In genomic region chr11:46695345-46696211, GRCh38 we compare ENCODE assay signal across 15 cellular contexts. TPM values are rescaled to one million over a fixed set of nuclear protein-coding genes. Genes with fewer than 3 reads are reported as not detected.
DNase-seq lines count a peak whose midpoint lies in the region; ATAC-seq and TF ChIP-seq lines count a peak whose summit lies in the region.
"Had no signal": no experiment of that assay in that cellular context is flagged by ENCODE, and none has a peak within 500 bp of the region (broad histone marks: within the 10 kb centered on the region; RNA-seq: fewer than 3 reads in every experiment).

No MANE protein-coding gene starts in this region.

- H3K79me2 ChIP-seq in GM23248 (ENCODE audit: insufficient read depth) = peaks cover 81% of the 10 kb centered on the region

- H3K36me3 ChIP-seq in GM23248 (ENCODE audit: low read depth) (peaks cover 11% of the 10 kb centered on the region; the same call in 1 of the 2 replicates), gastroesophageal sphincter (peaks cover 0 to 65% of the 10 kb centered on the region in 2 donors), spleen (peaks cover 12 to 69% (median 60%) of the 10 kb centered on the region in 6 donors)

- peak overlapping the region; percentile 57 for H3K27ac Mint-ChIP-seq in activated CD8-positive, alpha-beta T cell treated with anti-CD3 and anti-CD28 coated beads, Interleukin-2, amount 10 ng/mL, durations not matched to agents 7 days and 5 days
- no peak overlapping the region for H3K27ac Mint-ChIP-seq in stimulated activated naive B cell treated with anti-CD40 and anti-IgM and Interleukin-4, amounts not matched to agents 10 μg/mL and 1 μg/mL and 100 μg/mL, for 72 hours
- H3K27ac Mint-ChIP-seq: activated naive CD8-positive, alpha-beta T cell treated with anti-CD3 and anti-CD28 coated beads for 36 hours; T-helper 2 cell treated with Interferon-gamma antibody and Interleukin-4, amounts not matched to agents 5 μg/mL and 100 μg/mL, for 36 hours had no signal

- H3K9me3 ChIP-seq in GM23248 (ENCODE audit: low read depth) = no peaks in the 10 kb centered on the region
- H3K9me3 ChIP-seq in gastroesophageal sphincter = no peaks in the 10 kb centered on the region
- H3K9me3 ChIP-seq in spleen = no peaks in the 10 kb centered on the region

- POLR2A ChIA-PET in activated CD8-positive, alpha-beta T cell treated with anti-CD3 and anti-CD28 coated beads, Interleukin-2, amount 10 ng/mL, durations not matched to agents 7 days and 5 days (lab: Charles Lee) = interaction anchor here (1.2 kb wide), 1 partner anchor 25 kb away, joined by 6 read pairs; no protein-coding TSS in a partner anchor

- H3K4me1 ChIP-seq in GM23248 (ENCODE audit: insufficient read depth) (peaks cover 27% of the 10 kb centered on the region), gastroesophageal sphincter (peaks cover 0 to 64% (median 42%) of the 10 kb centered on the region in 3 donors), spleen (peaks cover 11 to 71% (median 49%) of the 10 kb centered on the region in 6 donors)

- CTCF ChIA-PET in activated CD8-positive, alpha-beta T cell treated with anti-CD3 and anti-CD28 coated beads, Interleukin-2, amount 10 ng/mL, durations not matched to agents 7 days and 5 days (lab: Charles Lee) = no interaction called here

- no peaks in the 10 kb centered on the region for H3K27me3 Mint-ChIP-seq in activated CD8-positive, alpha-beta T cell treated with anti-CD3 and anti-CD28 coated beads, Interleukin-2, amount 10 ng/mL, durations not matched to agents 7 days and 5 days (ENCODE audit: low read depth)
- no peaks in the 10 kb centered on the region for H3K27me3 Mint-ChIP-seq in stimulated activated naive B cell treated with anti-CD40 and anti-IgM and Interleukin-4, amounts not matched to agents 10 μg/mL and 1 μg/mL and 100 μg/mL, for 72 hours
- H3K27me3 Mint-ChIP-seq: activated naive CD8-positive, alpha-beta T cell treated with anti-CD3 and anti-CD28 coated beads for 36 hours had no signal

- H3F3A ChIP-seq in GM23248 (ENCODE audit: insufficient read depth) = peaks cover 7% of the 10 kb centered on the region; the same call in 1 of the 2 replicates

- H3K9ac ChIP-seq in GM23248 = 0 out of 2 replicates have a peak overlapping the region, but pooled peaks have one; percentile 5

- H3K4me2 ChIP-seq in GM23248 (ENCODE audit: unreplicated experiment) = no peak overlapping the region

- intact Hi-C loops in spleen (cut with DNase I; ENCODE audit: low total_unique reads) = no loop called here

- TF ChIP-seq POLR2A in gastroesophageal sphincter (IDR thresholded peaks at IDR 0.05) = no peak
- no peak for TF ChIP-seq POLR2A in spleen (IDR thresholded peaks at IDR 0.05)

- DNase-seq in GM23248 (no peak), spleen (no peak), NCI-H1694 treated with DMSO at 0.1 percent for 48 hours (lab: John Stamatoyannopoulos, UW) (no peak)
- DNase-seq in activated CD8-positive, alpha-beta T cell treated with anti-CD3 and anti-CD28 coated beads, Interleukin-2, amount 10 ng/mL, durations not matched to agents 7 days and 5 days = no peak
- no peak for DNase-seq in stimulated activated naive B cell treated with anti-CD40 and anti-IgM and Interleukin-4, amounts not matched to agents 10 μg/mL and 1 μg/mL and 100 μg/mL, for 72 hours
- DNase-seq: activated naive CD8-positive, alpha-beta T cell treated with anti-CD3 and anti-CD28 coated beads for 36 hours; cerebellar nuclear complex; DND-41; islet precursor cell; KG1 had no signal

- no peaks in the 10 kb centered on the region for H3K9me3 Mint-ChIP-seq in activated CD8-positive, alpha-beta T cell treated with anti-CD3 and anti-CD28 coated beads, Interleukin-2, amount 10 ng/mL, durations not matched to agents 7 days and 5 days (ENCODE audit: insufficient read depth)
- no peaks in the 10 kb centered on the region for H3K9me3 Mint-ChIP-seq in stimulated activated naive B cell treated with anti-CD40 and anti-IgM and Interleukin-4, amounts not matched to agents 10 μg/mL and 1 μg/mL and 100 μg/mL, for 72 hours
- H3K9me3 Mint-ChIP-seq: activated naive CD8-positive, alpha-beta T cell treated with anti-CD3 and anti-CD28 coated beads for 36 hours; T-helper 2 cell treated with Interferon-gamma antibody and Interleukin-4, amounts not matched to agents 5 μg/mL and 100 μg/mL, for 36 hours had no signal

- no peak for TF ChIP-seq EP300 in gastroesophageal sphincter (IDR thresholded peaks at IDR 0.05)

- H3K4me3 ChIP-seq in GM23248 (no peak overlapping the region), gastroesophageal sphincter (no peak overlapping the region), spleen (no peak overlapping the region)

- ATAC-seq in activated CD8-positive, alpha-beta T cell treated with anti-CD3 and anti-CD28 coated beads, Interleukin-2, amount 10 ng/mL, durations not matched to agents 7 days and 5 days = no peak
- ATAC-seq in gastroesophageal sphincter (no peak), HG02884 (IDR thresholded peaks at IDR 0.05; ENCODE audit: unreplicated experiment) (no peak)
- no peak for ATAC-seq in stimulated activated naive B cell treated with anti-CD40 and anti-IgM and Interleukin-4, amounts not matched to agents 10 μg/mL and 1 μg/mL and 100 μg/mL, for 72 hours (replicated peaks)

- no peak overlapping the region for H3K4me3 Mint-ChIP-seq in activated CD8-positive, alpha-beta T cell treated with anti-CD3 and anti-CD28 coated beads, Interleukin-2, amount 10 ng/mL, durations not matched to agents 7 days and 5 days
- no peak overlapping the region for H3K4me3 Mint-ChIP-seq in stimulated activated naive B cell treated with anti-CD40 and anti-IgM and Interleukin-4, amounts not matched to agents 10 μg/mL and 1 μg/mL and 100 μg/mL, for 72 hours
- H3K4me3 Mint-ChIP-seq: activated naive CD8-positive, alpha-beta T cell treated with anti-CD3 and anti-CD28 coated beads for 36 hours; T-helper 2 cell treated with Interferon-gamma antibody and Interleukin-4, amounts not matched to agents 5 μg/mL and 100 μg/mL, for 36 hours had no signal

- no peak overlapping the region for H2AFZ ChIP-seq in GM23248

- H3K27me3 ChIP-seq in GM23248 (replicated peaks; ENCODE audit: insufficient read depth) (no peaks in the 10 kb centered on the region), gastroesophageal sphincter (no peaks in the 10 kb centered on the region), spleen (replicated peaks in 1 of 7) (no peaks in the 10 kb centered on the region)

- no peaks in the 10 kb centered on the region for H3K9me2 ChIP-seq in GM23248 (ENCODE audit: insufficient read depth)

- no peak overlapping the region for H3K27ac ChIP-seq in GM23248
- H3K27ac ChIP-seq in gastroesophageal sphincter = peak overlapping the region in 3 of 4 donors; percentile 48 to 53 (median 50)
- H3K27ac ChIP-seq in spleen = peak overlapping the region in 7 of 8 donors; percentile 27 to 88 (median 67)
- H3K27ac ChIP-seq: C4-2B had no signal

- no peaks in the 10 kb centered on the region for H4K20me1 ChIP-seq in GM23248 (ENCODE audit: insufficient read depth)

- 87% methylated on average over 12 of the region's 12 CpGs for WGBS in GM23248 (ENCODE audit: low coverage in 1 of 2, low lambda C conversion rate in 2 of 2, missing lambda C conversion rate in 2 of 2), 2 experiments
- 83 to 100% methylated on average over 1 to 2 of the region's 12 CpGs for WGBS in gastroesophageal sphincter (ENCODE audit: low coverage in 1 of 2), 2 donors
- 84 to 96% (median 89%) methylated on average over 6 to 12 of the region's 12 CpGs for WGBS in spleen, 5 donors

- TF ChIP-seq CTCF in gastroesophageal sphincter (IDR thresholded peaks at IDR 0.05) (no peak), spleen (IDR thresholded peaks at IDR 0.05 in 8 of 11, conservative IDR thresholded peaks at IDR 0.05 in 3 of 11) (no peak)

- in situ Hi-C loops in GM23248 (cut with MboI) = no loop called here

- peaks cover 35% of the 10 kb centered on the region for H3K36me3 Mint-ChIP-seq in activated CD8-positive, alpha-beta T cell treated with anti-CD3 and anti-CD28 coated beads, Interleukin-2, amount 10 ng/mL, durations not matched to agents 7 days and 5 days (ENCODE audit: low read depth)
- H3K36me3 Mint-ChIP-seq in stimulated activated naive B cell treated with anti-CD40 and anti-IgM and Interleukin-4, amounts not matched to agents 10 μg/mL and 1 μg/mL and 100 μg/mL, for 72 hours = peaks cover 16 to 40% of the 10 kb centered on the region in 2 donors

- peaks cover 37% of the 10 kb centered on the region for H3K4me1 Mint-ChIP-seq in activated CD8-positive, alpha-beta T cell treated with anti-CD3 and anti-CD28 coated beads, Interleukin-2, amount 10 ng/mL, durations not matched to agents 7 days and 5 days (ENCODE audit: low read depth)
- peaks cover 22 to 31% of the 10 kb centered on the region in 2 donors for H3K4me1 Mint-ChIP-seq in stimulated activated naive B cell treated with anti-CD40 and anti-IgM and Interleukin-4, amounts not matched to agents 10 μg/mL and 1 μg/mL and 100 μg/mL, for 72 hours

RNA-seq across cellular contexts. Expression of gene ARHGAP1, which starts 4.8 kb away (rescaled TPM):
- 41.5 and 54.3 TPM in 2 replicates for total RNA-seq in GM23248 (2014; rRNA removed; shearing (Covaris generic))
- polyA plus RNA-seq in GM23248 (2016; fragmentation: Nextera tagmentation; extraction: Ambion mirVana) = 98.5 and 107 TPM in 2 replicates
- 10 to 100 TPM; 69.1 to 71.3 TPM for total RNA-seq in activated CD8-positive, alpha-beta T cell treated with anti-CD3 and anti-CD28 coated beads, Interleukin-2, amount 10 ng/mL, durations not matched to agents 7 days and 5 days
- 100 to 1,000 TPM in 1 of 4 donors, 10 to 100 TPM in 3; 57.3 to 105 (median 64.0) TPM for total RNA-seq in gastroesophageal sphincter
- total RNA-seq in spleen = 100 to 1,000 TPM in 2 of 7 donors, 10 to 100 TPM in 5; 62.5 to 137 (median 88.7) TPM
- 10 to 100 TPM; 13.3 to 26.5 (median 15.5) TPM for polyA plus RNA-seq in spleen

RNA-seq across cellular contexts. Expression of gene ZNF408, which starts 5.3 kb away (rescaled TPM):
- total RNA-seq in GM23248 (2014; rRNA removed; shearing (Covaris generic)) = 9.6 and 11.9 TPM in 2 replicates
- polyA plus RNA-seq in GM23248 (2016; fragmentation: Nextera tagmentation; extraction: Ambion mirVana) (9.9 and 11.3 TPM in 2 replicates), spleen (10 to 100 TPM in 1 of 3 donors, 1 to 10 TPM in 2; 4.7 to 10.2 (median 6.1) TPM)
- 10 to 100 TPM; 15.8 to 16.1 TPM for total RNA-seq in activated CD8-positive, alpha-beta T cell treated with anti-CD3 and anti-CD28 coated beads, Interleukin-2, amount 10 ng/mL, durations not matched to agents 7 days and 5 days
- total RNA-seq in gastroesophageal sphincter (10 to 100 TPM in 3 of 4 donors, 1 to 10 TPM in 1; 4.7 to 14.2 (median 10.4) TPM), spleen (10 to 100 TPM in 5 of 7 donors, 1 to 10 TPM in 2; 6.9 to 17.4 (median 10.8) TPM)

RNA-seq across cellular contexts. Expression of gene F2, which starts 23.4 kb away (rescaled TPM):
- total RNA-seq in GM23248 (2014; rRNA removed; shearing (Covaris generic)) = not detected in 2 replicates
- polyA plus RNA-seq in GM23248 (2016; fragmentation: Nextera tagmentation; extraction: Ambion mirVana) (not detected in 2 replicates), spleen (under 1 TPM in 1 of 3 donors, not detected in 2; 0.03 TPM)
- under 1 TPM in 1 of 2 experiments, not detected in 1; 0.16 TPM for total RNA-seq in activated CD8-positive, alpha-beta T cell treated with anti-CD3 and anti-CD28 coated beads, Interleukin-2, amount 10 ng/mL, durations not matched to agents 7 days and 5 days
- total RNA-seq in gastroesophageal sphincter (1 to 10 TPM in 1 of 4 donors, under 1 TPM in 1, not detected in 2; 0.62 to 3.6 TPM), spleen (under 1 TPM in 2 of 7 donors, not detected in 5; 0.23 to 0.33 TPM)
- total RNA-seq: activated naive CD8-positive, alpha-beta T cell treated with anti-CD3 and anti-CD28 coated beads for 36 hours; omental fat pad had no signal
